In genomic region chr1:3504151-3504822, GRCh38 we compare ENCODE assay signal across 9 cellular contexts. TPM values are rescaled to one million over a fixed set of nuclear protein-coding genes. Genes with fewer than 3 reads are reported as not detected.
A peak's percentile ranks its signal among the peaks of the same experiment; 100 is the strongest.
DNase-seq lines count a peak whose midpoint lies in the region; ATAC-seq and TF ChIP-seq lines count a peak whose summit lies in the region.
"Had no signal": no experiment of that assay in that cellular context is flagged by ENCODE, and none has a peak within 500 bp of the region (broad histone marks: within the 10 kb centered on the region; RNA-seq: fewer than 3 reads in every experiment).

No MANE protein-coding gene starts in this region.

- DNase-seq in GM23248 = peak; percentile 99
- peak in 42 of 56 donors; percentile 3 to 75 (median 38) for DNase-seq in amygdala (lab: John Stamatoyannopoulos, UW)
- DNase-seq in left ventricle myocardium superior = peak; percentile 69
- peak; percentile 95 to 97 for DNase-seq in gastrocnemius medialis
- no peak for DNase-seq in DMS 273 treated with DMSO at 0.1 percent for 48 hours (lab: John Stamatoyannopoulos, UW)

- peak; percentile 29 to 56 for TF ChIP-seq POLR2A in gastrocnemius medialis (IDR thresholded peaks at IDR 0.05)

- H3K4me1 ChIP-seq in GM23248 (ENCODE audit: insufficient read depth) (peaks cover 15% of the 10 kb centered on the region), gastrocnemius medialis (peaks cover 19 to 31% of the 10 kb centered on the region in 2 donors)

- H3K36me3 ChIP-seq in GM23248 (ENCODE audit: low read depth) (no peaks in the 10 kb centered on the region), gastrocnemius medialis (no peaks in the 10 kb centered on the region)
- H3K36me3 ChIP-seq: cardiac muscle cell had no signal

- no peaks in the 10 kb centered on the region for H3K9me2 ChIP-seq in GM23248 (ENCODE audit: insufficient read depth)

- no peaks in the 10 kb centered on the region for H3K79me2 ChIP-seq in GM23248 (ENCODE audit: insufficient read depth)

- H3K4me3 ChIP-seq in GM23248 (peak overlapping the region; percentile 28; the same call in 1 of the 2 replicates), gastrocnemius medialis (peak overlapping the region in 2 of 4 donors; percentile 20 to 24)
- H3K4me3 ChIP-seq: cardiac muscle cell had no signal

- TF ChIP-seq CTCF in gastrocnemius medialis (IDR thresholded peaks at IDR 0.05 in 4 of 5, conservative IDR thresholded peaks at IDR 0.05 in 1 of 5) = peak in 2 of 5 experiments; percentile 16 to 33

- peak; percentile 23 for ATAC-seq in left ventricle myocardium superior
- ATAC-seq in gastrocnemius medialis = peak; percentile 96
- no peak for ATAC-seq in HG03460 (IDR thresholded peaks at IDR 0.05; ENCODE audit: unreplicated experiment)
- no peak for ATAC-seq in GM19395 (IDR thresholded peaks at IDR 0.05; ENCODE audit: unreplicated experiment)
- ATAC-seq in HG03571 (IDR thresholded peaks at IDR 0.05; ENCODE audit: unreplicated experiment) = no peak

- H3K27me3 ChIP-seq in GM23248 (replicated peaks; ENCODE audit: insufficient read depth) (no peaks in the 10 kb centered on the region), gastrocnemius medialis (no peaks in the 10 kb centered on the region)
- H3K27me3 ChIP-seq: cardiac muscle cell had no signal

- H3K9me3 ChIP-seq in GM23248 (ENCODE audit: low read depth) (no peaks in the 10 kb centered on the region), gastrocnemius medialis (no peaks in the 10 kb centered on the region)

- in situ Hi-C loops in GM23248 (cut with MboI) (no loop called here), gastrocnemius medialis (cut with MboI; ENCODE audit: low sequenced_read_pairs in 4 of 4) (no loop called here)

- intact Hi-C loops in left ventricle myocardium superior (cut with micrococcal nuclease) = no loop called here
- intact Hi-C loops in gastrocnemius medialis (cut with DNase I; ENCODE audit: low total_unique reads) = loop anchor here (1.0 to 5.0 kb wide), 2 partner anchors 25 to 163 kb away; no protein-coding TSS in a partner anchor

- H3K4me2 ChIP-seq in GM23248 (ENCODE audit: unreplicated experiment) = peak overlapping the region; percentile 59

- H3F3A ChIP-seq in GM23248 (ENCODE audit: insufficient read depth) = no peaks in the 10 kb centered on the region

- H3K9ac ChIP-seq in GM23248 = peak overlapping the region; percentile 78

- H3K27ac ChIP-seq in GM23248 (peak overlapping the region; percentile 92), gastrocnemius medialis (peak overlapping the region; percentile 92 to 99 (median 96))
- H3K27ac ChIP-seq: cardiac muscle cell had no signal

- no peaks in the 10 kb centered on the region for H4K20me1 ChIP-seq in GM23248 (ENCODE audit: insufficient read depth)

- H2AFZ ChIP-seq in GM23248 = 0 out of 2 replicates have a peak overlapping the region, but pooled peaks have one; percentile 35

- 7 to 11% methylated on average over 23 to 30 of the region's 31 CpGs for WGBS in GM23248 (ENCODE audit: low coverage in 1 of 2, low lambda C conversion rate in 2 of 2, missing lambda C conversion rate in 2 of 2), 2 experiments

RNA-seq across cellular contexts. Expression of gene ARHGEF16, which starts 49.8 kb away (rescaled TPM):
- total RNA-seq in GM23248 (2014; rRNA removed; shearing (Covaris generic)) = not detected in 2 replicates
- not detected in 2 replicates for polyA plus RNA-seq in GM23248 (2016; fragmentation: Nextera tagmentation; extraction: Ambion mirVana)
- 1.7 TPM for total RNA-seq in left ventricle myocardium superior
- total RNA-seq in gastrocnemius medialis = 1 to 10 TPM in 1 of 4 donors, under 1 TPM in 3; 0.20 to 1.2 (median 0.63) TPM

Comparison
In these comparisons a context has a peak if more than half of its experiments do, and no peak if none do; other contexts are left out.
1. ATAC-seq: peak in left ventricle myocardium superior (single experiment) and gastrocnemius medialis (2 of 2); none in HG03460 (single experiment), GM19395 (single experiment) and HG03571 (single experiment).